ENCODE assay signal across 7 cellular contexts in the genomic region with DNA sequence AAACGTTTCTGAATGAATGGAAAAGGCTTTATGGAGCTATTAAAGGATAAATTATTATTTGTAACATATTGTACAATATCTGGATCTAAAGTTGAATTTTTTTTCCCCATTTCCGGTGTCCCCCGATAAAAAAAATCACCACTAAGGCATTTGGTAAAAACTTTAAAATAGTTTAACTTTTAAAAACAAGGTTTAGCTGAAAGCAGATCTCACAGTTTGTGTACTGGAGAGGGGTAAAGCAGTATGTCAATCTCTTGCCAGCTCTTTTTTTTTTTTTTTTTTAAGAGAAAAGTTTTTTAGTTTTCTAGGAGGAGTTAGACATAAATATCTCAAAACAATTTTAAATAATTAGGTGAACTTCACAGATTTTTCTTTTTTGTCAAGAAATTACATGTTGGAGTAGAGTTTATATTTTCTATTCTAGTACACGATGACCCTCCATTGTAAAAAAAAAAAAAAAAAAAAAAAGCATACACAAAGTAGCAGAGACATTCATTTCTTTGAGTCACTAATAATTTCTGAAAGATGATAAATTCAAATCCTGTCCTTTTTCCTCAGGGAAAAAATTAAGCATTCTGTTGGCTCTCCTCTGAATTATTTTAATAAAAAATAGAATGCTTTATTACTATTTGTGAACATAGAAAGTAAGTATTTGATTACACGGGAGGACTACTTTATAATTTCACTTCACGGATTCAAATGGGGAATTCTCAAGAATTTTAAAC. TPM values are rescaled to one million over a fixed set of nuclear protein-coding genes. Genes with fewer than 3 reads are reported as not detected.
A peak's percentile ranks its signal among the peaks of the same experiment; 100 is the strongest.
DNase-seq lines count a peak whose midpoint lies in the region; ATAC-seq and TF ChIP-seq lines count a peak whose summit lies in the region.

No MANE protein-coding gene starts in this region.

- POLR2A ChIA-PET in activated CD4-positive, alpha-beta memory T cell treated with anti-CD3 and anti-CD28 coated beads for 36 hours (lab: Charles Lee), result interaction anchor here (2.9 kb wide), 1 partner anchor 40 kb away, joined by 9 read pairs; no protein-coding TSS in a partner anchor

- H3K4me3 Mint-ChIP-seq in HFFc6 (peak overlapping the region; percentile 90), glutamatergic neuron (ENCODE audit: unreplicated experiment) (peak overlapping the region; percentile 95)
- H3K4me3 Mint-ChIP-seq in activated CD4-positive, alpha-beta memory T cell treated with anti-CD3 and anti-CD28 coated beads for 36 hours, result peak overlapping the region; percentile 96
- H3K4me3 Mint-ChIP-seq in stimulated activated naive B cell treated with anti-CD40 and anti-IgM and Interleukin-4, amounts not matched to agents 10 μg/mL and 1 μg/mL and 100 μg/mL, for 72 hours, result peak overlapping the region; percentile 87 to 91

- peaks cover 7% of the 10 kb centered on the region for H3K27me3 Mint-ChIP-seq in HFFc6 (ENCODE audit: insufficient read depth)
- peaks cover 2% of the 10 kb centered on the region for H3K27me3 Mint-ChIP-seq in activated CD4-positive, alpha-beta memory T cell treated with anti-CD3 and anti-CD28 coated beads for 36 hours
- peaks cover 12% of the 10 kb centered on the region for H3K27me3 Mint-ChIP-seq in glutamatergic neuron (ENCODE audit: unreplicated experiment)
- peaks cover 0 to 5% of the 10 kb centered on the region in 2 donors for H3K27me3 Mint-ChIP-seq in stimulated activated naive B cell treated with anti-CD40 and anti-IgM and Interleukin-4, amounts not matched to agents 10 μg/mL and 1 μg/mL and 100 μg/mL, for 72 hours

- no peak for ATAC-seq in stimulated activated naive B cell treated with anti-CD40 and anti-IgM and Interleukin-4, amounts not matched to agents 10 μg/mL and 1 μg/mL and 100 μg/mL, for 72 hours (replicated peaks)
- no peak for ATAC-seq in HG03175 (IDR thresholded peaks at IDR 0.05; ENCODE audit: unreplicated experiment)

- DNase-seq in HFFc6 (no peak), glutamatergic neuron (no peak), KG1 (lab: John Stamatoyannopoulos, UW) (no peak), GM13977 (ENCODE audit: low spot score) (no peak)
- no peak for DNase-seq in activated CD4-positive, alpha-beta memory T cell treated with anti-CD3 and anti-CD28 coated beads for 36 hours
- DNase-seq in stimulated activated naive B cell treated with anti-CD40 and anti-IgM and Interleukin-4, amounts not matched to agents 10 μg/mL and 1 μg/mL and 100 μg/mL, for 72 hours, result no peak

- H3K4me1 Mint-ChIP-seq in HFFc6 (ENCODE audit: low read depth) (peaks cover 48% of the 10 kb centered on the region), glutamatergic neuron (ENCODE audit: low read depth, unreplicated experiment) (peaks cover 9% of the 10 kb centered on the region)
- H3K4me1 Mint-ChIP-seq in activated CD4-positive, alpha-beta memory T cell treated with anti-CD3 and anti-CD28 coated beads for 36 hours (ENCODE audit: low read depth), result peaks cover 20% of the 10 kb centered on the region
- peaks cover 2 to 18% of the 10 kb centered on the region in 2 donors for H3K4me1 Mint-ChIP-seq in stimulated activated naive B cell treated with anti-CD40 and anti-IgM and Interleukin-4, amounts not matched to agents 10 μg/mL and 1 μg/mL and 100 μg/mL, for 72 hours

- intact Hi-C loops in activated CD4-positive, alpha-beta memory T cell treated with anti-CD3 and anti-CD28 coated beads for 36 hours (cut with micrococcal nuclease), result loop anchor here (1.0 to 5.0 kb wide), 3 partner anchors 17 to 745 kb away; no protein-coding TSS in a partner anchor

- CTCF ChIA-PET in activated CD4-positive, alpha-beta memory T cell treated with anti-CD3 and anti-CD28 coated beads for 36 hours (lab: Charles Lee), result interaction anchor here (0.9 to 4.5 kb wide), 6 partner anchors 10 to 376 kb away, joined by 3 to 36 read pairs (median 4); no protein-coding TSS in a partner anchor

- in situ Hi-C loops in GM13977 (cut with MboI; ENCODE audit: low pct_unique_long_range_greater_than_20kb, low sequenced_read_pairs, unreplicated experiment), result no loop called here

- no peaks in the 10 kb centered on the region for H3K9me3 Mint-ChIP-seq in HFFc6
- H3K9me3 Mint-ChIP-seq in activated CD4-positive, alpha-beta memory T cell treated with anti-CD3 and anti-CD28 coated beads for 36 hours, result no peaks in the 10 kb centered on the region
- H3K9me3 Mint-ChIP-seq in glutamatergic neuron (ENCODE audit: unreplicated experiment), result peaks cover 12% of the 10 kb centered on the region
- no peaks in the 10 kb centered on the region for H3K9me3 Mint-ChIP-seq in stimulated activated naive B cell treated with anti-CD40 and anti-IgM and Interleukin-4, amounts not matched to agents 10 μg/mL and 1 μg/mL and 100 μg/mL, for 72 hours

- H3K36me3 Mint-ChIP-seq in HFFc6 (ENCODE audit: low read depth) (no peaks in the 10 kb centered on the region), glutamatergic neuron (ENCODE audit: unreplicated experiment) (no peaks in the 10 kb centered on the region)
- H3K36me3 Mint-ChIP-seq in activated CD4-positive, alpha-beta memory T cell treated with anti-CD3 and anti-CD28 coated beads for 36 hours, result no peaks in the 10 kb centered on the region
- peaks cover 0 to 7% of the 10 kb centered on the region in 2 donors for H3K36me3 Mint-ChIP-seq in stimulated activated naive B cell treated with anti-CD40 and anti-IgM and Interleukin-4, amounts not matched to agents 10 μg/mL and 1 μg/mL and 100 μg/mL, for 72 hours

- TF ChIP-seq CTCF in HFFc6 (IDR thresholded peaks at IDR 0.05) (no peak), glutamatergic neuron (IDR thresholded peaks at IDR 0.05; ENCODE audit: partially characterized antibody, unreplicated experiment) (no peak), GM13977 (IDR thresholded peaks at IDR 0.05; ENCODE audit: extremely low read depth, insufficient read depth, missing control alignments) (no peak)

- H3K27ac Mint-ChIP-seq in HFFc6 (peak overlapping the region; percentile 97), glutamatergic neuron (ENCODE audit: unreplicated experiment) (peak overlapping the region; percentile 95)
- peak overlapping the region; percentile 97 for H3K27ac Mint-ChIP-seq in activated CD4-positive, alpha-beta memory T cell treated with anti-CD3 and anti-CD28 coated beads for 36 hours
- H3K27ac Mint-ChIP-seq in stimulated activated naive B cell treated with anti-CD40 and anti-IgM and Interleukin-4, amounts not matched to agents 10 μg/mL and 1 μg/mL and 100 μg/mL, for 72 hours, result peak overlapping the region; percentile 98

RNA-seq across cellular contexts. Expression of a gene that starts 1.9 kb away (rescaled TPM):
- total RNA-seq in HFFc6 (2021; fragmentation: NEBNext Ultra II Directional; extraction: Animal tissue kit (Norgen Biotek cat#: 25700)), result 10 to 100 TPM; 22.8 to 34.4 (median 28.5) TPM
- total RNA-seq in activated CD4-positive, alpha-beta memory T cell treated with anti-CD3 and anti-CD28 coated beads for 36 hours, result 10 to 100 TPM; 24.3 to 26.7 TPM
- total RNA-seq in glutamatergic neuron (ENCODE audit: unreplicated experiment), result 39.7 TPM
